ENCODE assay signal across 20 cellular contexts in genomic region chr2:222931659-222932058, GRCh38.
"Had no signal": no experiment of that assay in that cellular context is flagged by ENCODE, and none has a peak within 500 bp of the region (broad histone marks: within the 10 kb centered on the region; RNA-seq: fewer than 3 reads in every experiment).

No MANE protein-coding gene starts in this region.

- H3K27me3 ChIP-seq: colonic mucosa, heart right ventricle, sigmoid colon, stomach had no signal

- H3K4me3 Mint-ChIP-seq: endodermal cell; naive thymus-derived CD8-positive, alpha-beta T cell; neural crest cell; type B pancreatic cell had no signal

- H3K4me1 Mint-ChIP-seq: endodermal cell; naive thymus-derived CD8-positive, alpha-beta T cell; neural crest cell had no signal

- H3K27ac Mint-ChIP-seq: endodermal cell; naive thymus-derived CD8-positive, alpha-beta T cell; type B pancreatic cell had no signal

- H3K9me3 ChIP-seq: colonic mucosa, mucosa of descending colon, sigmoid colon, stomach had no signal

- H2AFZ ChIP-seq: parathyroid adenoma had no signal

- H3K9me3 Mint-ChIP-seq: neural crest cell had no signal

- H3K36me3 ChIP-seq: colonic mucosa had no signal

- H3K27me3 Mint-ChIP-seq: naive thymus-derived CD8-positive, alpha-beta T cell; type B pancreatic cell had no signal

- ATAC-seq: heart right ventricle; left lobe of liver; mucosa of descending colon; naive thymus-derived CD8-positive, alpha-beta T cell had no signal

- H3K4me3 ChIP-seq: colonic mucosa, heart right ventricle, mucosa of descending colon, sigmoid colon, skin epidermis, stomach had no signal

- H3K27ac ChIP-seq: colonic mucosa, heart right ventricle, parathyroid adenoma, sigmoid colon, skin epidermis, stomach had no signal

- H3K4me1 ChIP-seq: colonic mucosa, heart right ventricle, parathyroid adenoma, sigmoid colon, stomach had no signal

- DNase-seq: cerebellar nuclear complex; colonic mucosa; effector CD4-positive, alpha-beta T cell; endodermal cell; heart right ventricle; hypothalamus; kidney glomerular epithelial cell; mammary epithelial cell; mucosa of descending colon; naive thymus-derived CD8-positive, alpha-beta T cell; nucleus accumbens; sigmoid colon; stimulated activated CD4-positive, alpha-beta T cell treated with anti-CD3 and anti-CD28 coated beads, Interleukin-12 subunit alpha, Interleukin-12 subunit beta, amount 100 ng/mL, for 4 hours; stimulated activated naive CD4-positive, alpha-beta T cell; stomach had no signal

- H3K9ac ChIP-seq: parathyroid adenoma had no signal
